Comparison of ENCODE assay signal across 20 cellular contexts in the genomic region with DNA sequence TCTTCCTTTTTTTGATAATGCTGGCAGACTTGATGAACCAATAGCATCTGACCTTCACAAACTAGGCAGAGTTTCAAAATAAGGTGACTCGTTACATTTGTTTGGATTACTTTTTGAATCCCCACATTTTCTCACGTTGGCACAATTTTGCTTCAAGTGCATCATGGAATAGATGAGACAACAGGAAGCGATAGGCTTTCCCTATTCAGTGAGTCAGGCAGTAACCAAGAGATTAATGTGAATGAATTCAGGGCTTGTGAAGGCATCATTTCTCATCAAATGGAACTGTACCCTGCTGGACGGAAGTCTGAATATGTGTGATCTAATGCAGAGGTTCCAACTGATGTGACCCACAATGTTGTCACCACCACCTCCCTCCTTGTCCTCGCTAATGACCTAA. TPM values are rescaled to one million over a fixed set of nuclear protein-coding genes. Genes with fewer than 3 reads are reported as not detected.
A peak's percentile ranks its signal among the peaks of the same experiment; 100 is the strongest.
DNase-seq lines count a peak whose midpoint lies in the region; ATAC-seq and TF ChIP-seq lines count a peak whose summit lies in the region.
"Had no signal": no experiment of that assay in that cellular context is flagged by ENCODE, and none has a peak within 500 bp of the region (broad histone marks: within the 10 kb centered on the region; RNA-seq: fewer than 3 reads in every experiment).

No MANE protein-coding gene starts in this region.

- DNase-seq in activated naive CD8-positive, alpha-beta T cell treated with anti-CD3 and anti-CD28 coated beads, Interleukin-2, amount 50 U/mL, for 24 hours = no peak
- no peak for DNase-seq in activated naive CD8-positive, alpha-beta T cell treated with anti-CD3 and anti-CD28 coated beads for 36 hours
- peak; percentile 29 for DNase-seq in esophagus muscularis mucosa (ENCODE audit: extremely low spot score)
- DNase-seq in stromal cell of bone marrow (ENCODE audit: low read depth) = peak; percentile 87
- no peak for DNase-seq in glomerular visceral epithelial cell (ENCODE audit: extremely low spot score)
- no peak for DNase-seq in naive thymus-derived CD8-positive, alpha-beta T cell
- DNase-seq in esophagus squamous epithelium (lab: John Stamatoyannopoulos, UW) = no peak
- DNase-seq: activated B cell treated with CpG ODN at 0.5 μM for 24 hours, COR-L47, midbrain, NCI-H1092, NCI-H2171, right cardiac atrium, tibial artery had no signal

- H3K4me1 Mint-ChIP-seq in activated naive CD8-positive, alpha-beta T cell treated with anti-CD3 and anti-CD28 coated beads, Interleukin-2, amount 50 U/mL, for 24 hours = peaks cover 6% of the 10 kb centered on the region
- peaks cover 3% of the 10 kb centered on the region for H3K4me1 Mint-ChIP-seq in activated naive CD8-positive, alpha-beta T cell treated with anti-CD3 and anti-CD28 coated beads for 36 hours
- H3K4me1 Mint-ChIP-seq in naive thymus-derived CD8-positive, alpha-beta T cell = no peaks in the 10 kb centered on the region
- H3K4me1 Mint-ChIP-seq: activated B cell treated with CpG ODN at 0.5 μM for 24 hours had no signal

- H3K36me3 ChIP-seq in esophagus muscularis mucosa = no peaks in the 10 kb centered on the region
- no peaks in the 10 kb centered on the region for H3K36me3 ChIP-seq in esophagus squamous epithelium
- H3K36me3 ChIP-seq: neutrophil, tibial artery had no signal

- H3K27me3 ChIP-seq in esophagus muscularis mucosa (no peaks in the 10 kb centered on the region), esophagus squamous epithelium (no peaks in the 10 kb centered on the region)
- H3K27me3 ChIP-seq: neutrophil, tibial artery had no signal

- TF ChIP-seq POLR2A in esophagus muscularis mucosa (IDR thresholded peaks at IDR 0.05; ENCODE audit: low read depth) (no peak), esophagus squamous epithelium (IDR thresholded peaks at IDR 0.05) (no peak)

- H3K27ac Mint-ChIP-seq in activated naive CD8-positive, alpha-beta T cell treated with anti-CD3 and anti-CD28 coated beads, Interleukin-2, amount 50 U/mL, for 24 hours = no peak overlapping the region
- H3K27ac Mint-ChIP-seq in activated naive CD8-positive, alpha-beta T cell treated with anti-CD3 and anti-CD28 coated beads for 36 hours = no peak overlapping the region
- H3K27ac Mint-ChIP-seq in naive thymus-derived CD8-positive, alpha-beta T cell = no peak overlapping the region
- H3K27ac Mint-ChIP-seq: activated B cell treated with CpG ODN at 0.5 μM for 24 hours; activated T-helper 2 cell treated with anti-CD3 and anti-CD28 coated beads, Interferon-gamma antibody, Interleukin-2, Interleukin-4, amounts not matched to agents 10 μg/mL and 5 μg/mL and 100 μg/mL, durations not matched to agents 14 hours and 24 hours and 36 hours had no signal

- H3K9me3 Mint-ChIP-seq in activated naive CD8-positive, alpha-beta T cell treated with anti-CD3 and anti-CD28 coated beads, Interleukin-2, amount 50 U/mL, for 24 hours = no peaks in the 10 kb centered on the region
- H3K9me3 Mint-ChIP-seq in activated naive CD8-positive, alpha-beta T cell treated with anti-CD3 and anti-CD28 coated beads for 36 hours = no peaks in the 10 kb centered on the region
- no peaks in the 10 kb centered on the region for H3K9me3 Mint-ChIP-seq in naive thymus-derived CD8-positive, alpha-beta T cell
- H3K9me3 Mint-ChIP-seq: activated B cell treated with CpG ODN at 0.5 μM for 24 hours; activated T-helper 2 cell treated with anti-CD3 and anti-CD28 coated beads, Interferon-gamma antibody, Interleukin-2, Interleukin-4, amounts not matched to agents 10 μg/mL and 5 μg/mL and 100 μg/mL, durations not matched to agents 14 hours and 24 hours and 36 hours had no signal

- H3K9me3 ChIP-seq in esophagus muscularis mucosa = no peaks in the 10 kb centered on the region
- H3K9me3 ChIP-seq in esophagus squamous epithelium = no peaks in the 10 kb centered on the region
- H3K9me3 ChIP-seq: neutrophil, tibial artery had no signal

- intact Hi-C loops in esophagus muscularis mucosa (cut with DNase I) = no loop called here
- intact Hi-C loops in esophagus squamous epithelium (cut with DNase I) = no loop called here

- no peak for TF ChIP-seq EP300 in esophagus muscularis mucosa (IDR thresholded peaks at IDR 0.05)

- H3K4me3 ChIP-seq in esophagus muscularis mucosa (no peak overlapping the region), esophagus squamous epithelium (no peak overlapping the region)
- H3K4me3 ChIP-seq: tibial artery had no signal

- no peaks in the 10 kb centered on the region for H3K27me3 Mint-ChIP-seq in activated naive CD8-positive, alpha-beta T cell treated with anti-CD3 and anti-CD28 coated beads, Interleukin-2, amount 50 U/mL, for 24 hours
- H3K27me3 Mint-ChIP-seq in activated naive CD8-positive, alpha-beta T cell treated with anti-CD3 and anti-CD28 coated beads for 36 hours = peaks cover 3% of the 10 kb centered on the region
- peaks cover 0 to 42% (median 10%) of the 10 kb centered on the region in 5 donors for H3K27me3 Mint-ChIP-seq in naive thymus-derived CD8-positive, alpha-beta T cell
- H3K27me3 Mint-ChIP-seq: activated B cell treated with CpG ODN at 0.5 μM for 24 hours had no signal

- H3K4me3 Mint-ChIP-seq in activated naive CD8-positive, alpha-beta T cell treated with anti-CD3 and anti-CD28 coated beads, Interleukin-2, amount 50 U/mL, for 24 hours = no peak overlapping the region
- H3K4me3 Mint-ChIP-seq in activated naive CD8-positive, alpha-beta T cell treated with anti-CD3 and anti-CD28 coated beads for 36 hours = no peak overlapping the region
- no peak overlapping the region for H3K4me3 Mint-ChIP-seq in naive thymus-derived CD8-positive, alpha-beta T cell
- H3K4me3 Mint-ChIP-seq: activated B cell treated with CpG ODN at 0.5 μM for 24 hours had no signal

- no peaks in the 10 kb centered on the region for H3K36me3 Mint-ChIP-seq in activated naive CD8-positive, alpha-beta T cell treated with anti-CD3 and anti-CD28 coated beads, Interleukin-2, amount 50 U/mL, for 24 hours (ENCODE audit: low read depth)
- H3K36me3 Mint-ChIP-seq in activated naive CD8-positive, alpha-beta T cell treated with anti-CD3 and anti-CD28 coated beads for 36 hours = peaks cover 2% of the 10 kb centered on the region
- H3K36me3 Mint-ChIP-seq in naive thymus-derived CD8-positive, alpha-beta T cell = no peaks in the 10 kb centered on the region

- no peak overlapping the region for H3K27ac ChIP-seq in esophagus muscularis mucosa (replicated peaks in 1 of 4)
- no peak overlapping the region for H3K27ac ChIP-seq in esophagus squamous epithelium
- H3K27ac ChIP-seq: 22Rv1, neutrophil, tibial artery had no signal

- WGBS in esophagus muscularis mucosa = 63% methylated on average over 5 of the region's 5 CpGs
- 43 to 65% methylated on average over 4 to 5 of the region's 5 CpGs for WGBS in esophagus squamous epithelium, 2 donors

- TF ChIP-seq CTCF in esophagus muscularis mucosa (IDR thresholded peaks at IDR 0.05) (no peak), esophagus squamous epithelium (IDR thresholded peaks at IDR 0.05) (no peak)

- H3K4me1 ChIP-seq in esophagus muscularis mucosa (no peaks in the 10 kb centered on the region), esophagus squamous epithelium (no peaks in the 10 kb centered on the region)
- H3K4me1 ChIP-seq: tibial artery had no signal

- ATAC-seq in activated naive CD8-positive, alpha-beta T cell treated with anti-CD3 and anti-CD28 coated beads, Interleukin-2, amount 50 U/mL, for 24 hours = peak; percentile 76
- peak; percentile 36; the same call in 1 of the 3 replicates for ATAC-seq in SK-N-SH treated with all-trans-retinoic acid at 6 μM for 48 hours
- ATAC-seq in naive thymus-derived CD8-positive, alpha-beta T cell = no peak
- ATAC-seq: right cardiac atrium had no signal

- POLR2A ChIA-PET in naive thymus-derived CD8-positive, alpha-beta T cell (lab: Charles Lee) = no interaction called here

TF ChIP-seq in SK-N-SH treated with all-trans-retinoic acid at 6 μM for 48 hours, 23 proteins besides CTCF, POLR2A, EP300 and RAD21 (continues in another document):
- no peak for TF ChIP-seq ZFP30 (CRISPR knock-in tag; IDR thresholded peaks at IDR 0.05)
- no peak for TF ChIP-seq SNAI2 (CRISPR knock-in tag; IDR thresholded peaks at IDR 0.05)
- no peak for TF ChIP-seq TSHZ2 (CRISPR knock-in tag; IDR thresholded peaks at IDR 0.05)
- TF ChIP-seq ARNTL (CRISPR knock-in tag; IDR thresholded peaks at IDR 0.05; ENCODE audit: borderline replicate concordance, low read depth) = no peak

RNA-seq across cellular contexts. Expression of gene RFPL4B, which starts 10.7 kb away (rescaled TPM):
- not detected for total RNA-seq in activated naive CD8-positive, alpha-beta T cell treated with anti-CD3 and anti-CD28 coated beads for 36 hours
- not detected for total RNA-seq in esophagus muscularis mucosa
- total RNA-seq in naive thymus-derived CD8-positive, alpha-beta T cell = not detected
- not detected for polyA plus RNA-seq in naive thymus-derived CD8-positive, alpha-beta T cell
- not detected for total RNA-seq in esophagus squamous epithelium
- total RNA-seq: activated B cell treated with CpG ODN at 0.5 μM for 24 hours; activated T-helper 2 cell treated with anti-CD3 and anti-CD28 coated beads, Interferon-gamma antibody, Interleukin-2, Interleukin-4, amounts not matched to agents 10 μg/mL and 5 μg/mL and 100 μg/mL, durations not matched to agents 14 hours and 24 hours and 36 hours; glomerular endothelial cell; right cardiac atrium; T-helper 1 cell treated with Interleukin-12 subunit alpha and Interleukin-12 subunit beta and Interleukin-4 antibody, amounts not matched to agents 30 ng/mL and 1 ng/mL, for 36 hours had no signal
- polyA plus RNA-seq: right cardiac atrium had no signal

Comparison
In these comparisons a context has a peak if more than half of its experiments do, and no peak if none do; other contexts are left out.
1. ATAC-seq: peak in activated naive CD8-positive, alpha-beta T cell treated with anti-CD3 and anti-CD28 coated beads, Interleukin-2, amount 50 U/mL, for 24 hours (single experiment) and SK-N-SH treated with all-trans-retinoic acid at 6 μM for 48 hours (single experiment); none in naive thymus-derived CD8-positive, alpha-beta T cell (0 of 2).
2. DNase-seq: peak in esophagus muscularis mucosa (single experiment) and stromal cell of bone marrow (single experiment); none in activated naive CD8-positive, alpha-beta T cell treated with anti-CD3 and anti-CD28 coated beads, Interleukin-2, amount 50 U/mL, for 24 hours (single experiment), activated naive CD8-positive, alpha-beta T cell treated with anti-CD3 and anti-CD28 coated beads for 36 hours (single experiment), glomerular visceral epithelial cell (single experiment), naive thymus-derived CD8-positive, alpha-beta T cell (0 of 10) and esophagus squamous epithelium (single experiment).